ENCODE assay signal across 1 cellular context in the genomic region with DNA sequence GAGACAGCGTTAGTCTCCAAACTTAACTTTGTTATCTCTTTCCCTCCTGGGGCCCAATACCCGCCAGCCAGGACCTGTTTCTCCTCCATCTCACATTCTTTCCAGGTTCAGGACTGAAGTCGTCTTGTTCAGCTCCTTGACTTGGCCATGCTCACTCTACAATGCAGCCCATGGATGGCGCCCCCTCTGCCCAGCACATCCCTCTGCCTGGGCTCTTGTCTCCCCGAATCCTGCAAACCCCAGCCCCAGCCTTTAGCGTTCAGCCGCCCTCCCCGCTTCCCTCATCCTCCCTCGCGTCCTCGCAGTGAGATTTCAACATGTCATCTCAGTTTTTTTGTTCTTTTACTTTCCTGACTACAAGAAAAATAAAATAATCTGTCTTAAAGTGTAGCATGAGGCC.
TF ChIP-seq lines count a peak whose summit lies in the region.

No MANE protein-coding gene starts in this region.

TF ChIP-seq in SK-N-SH, 30 proteins besides CTCF, POLR2A, EP300 and RAD21:
- TF ChIP-seq ELF1 (IDR thresholded peaks at IDR 0.05) (no peak), FOSL2 (IDR thresholded peaks at IDR 0.05; ENCODE audit: borderline replicate concordance, low read depth) (no peak), GABPA (IDR thresholded peaks at IDR 0.05; ENCODE audit: low read depth) (no peak), NRF1 (IDR thresholded peaks at IDR 0.05; ENCODE audit: low read depth, low read length) (no peak), TCF12 (IDR thresholded peaks at IDR 0.05) (no peak), RFX5 (IDR thresholded peaks at IDR 0.05; ENCODE audit: low read length) (no peak), SIN3A (IDR thresholded peaks at IDR 0.05; ENCODE audit: borderline replicate concordance, low read depth, low read length) (no peak), NFIC (IDR thresholded peaks at IDR 0.05; ENCODE audit: borderline replicate concordance) (no peak), MEF2A (IDR thresholded peaks at IDR 0.05; ENCODE audit: borderline replicate concordance, low read depth) (no peak), YY1 (IDR thresholded peaks at IDR 0.05; ENCODE audit: low read depth) (no peak), POLR2AphosphoS5 (IDR thresholded peaks at IDR 0.05; ENCODE audit: low read depth, low read length) (no peak), FOXJ3 (CRISPR knock-in tag; IDR thresholded peaks at IDR 0.05) (no peak), FOXM1 (IDR thresholded peaks at IDR 0.05; ENCODE audit: low read depth) (no peak), RCOR1 (IDR thresholded peaks at IDR 0.05; ENCODE audit: low read length) (no peak)
- TF ChIP-seq, protein P1, sequence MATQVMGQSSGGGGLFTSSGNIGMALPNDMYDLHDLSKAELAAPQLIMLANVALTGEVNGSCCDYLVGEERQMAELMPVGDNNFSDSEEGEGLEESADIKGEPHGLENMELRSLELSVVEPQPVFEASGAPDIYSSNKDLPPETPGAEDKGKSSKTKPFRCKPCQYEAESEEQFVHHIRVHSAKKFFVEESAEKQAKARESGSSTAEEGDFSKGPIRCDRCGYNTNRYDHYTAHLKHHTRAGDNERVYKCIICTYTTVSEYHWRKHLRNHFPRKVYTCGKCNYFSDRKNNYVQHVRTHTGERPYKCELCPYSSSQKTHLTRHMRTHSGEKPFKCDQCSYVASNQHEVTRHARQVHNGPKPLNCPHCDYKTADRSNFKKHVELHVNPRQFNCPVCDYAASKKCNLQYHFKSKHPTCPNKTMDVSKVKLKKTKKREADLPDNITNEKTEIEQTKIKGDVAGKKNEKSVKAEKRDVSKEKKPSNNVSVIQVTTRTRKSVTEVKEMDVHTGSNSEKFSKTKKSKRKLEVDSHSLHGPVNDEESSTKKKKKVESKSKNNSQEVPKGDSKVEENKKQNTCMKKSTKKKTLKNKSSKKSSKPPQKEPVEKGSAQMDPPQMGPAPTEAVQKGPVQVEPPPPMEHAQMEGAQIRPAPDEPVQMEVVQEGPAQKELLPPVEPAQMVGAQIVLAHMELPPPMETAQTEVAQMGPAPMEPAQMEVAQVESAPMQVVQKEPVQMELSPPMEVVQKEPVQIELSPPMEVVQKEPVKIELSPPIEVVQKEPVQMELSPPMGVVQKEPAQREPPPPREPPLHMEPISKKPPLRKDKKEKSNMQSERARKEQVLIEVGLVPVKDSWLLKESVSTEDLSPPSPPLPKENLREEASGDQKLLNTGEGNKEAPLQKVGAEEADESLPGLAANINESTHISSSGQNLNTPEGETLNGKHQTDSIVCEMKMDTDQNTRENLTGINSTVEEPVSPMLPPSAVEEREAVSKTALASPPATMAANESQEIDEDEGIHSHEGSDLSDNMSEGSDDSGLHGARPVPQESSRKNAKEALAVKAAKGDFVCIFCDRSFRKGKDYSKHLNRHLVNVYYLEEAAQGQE (IDR thresholded peaks at IDR 0.05; ENCODE audit: low read depth, low read length), result no peak
- TF ChIP-seq, protein P2, sequence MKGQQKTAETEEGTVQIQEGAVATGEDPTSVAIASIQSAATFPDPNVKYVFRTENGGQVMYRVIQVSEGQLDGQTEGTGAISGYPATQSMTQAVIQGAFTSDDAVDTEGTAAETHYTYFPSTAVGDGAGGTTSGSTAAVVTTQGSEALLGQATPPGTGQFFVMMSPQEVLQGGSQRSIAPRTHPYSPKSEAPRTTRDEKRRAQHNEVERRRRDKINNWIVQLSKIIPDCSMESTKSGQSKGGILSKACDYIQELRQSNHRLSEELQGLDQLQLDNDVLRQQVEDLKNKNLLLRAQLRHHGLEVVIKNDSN (IDR thresholded peaks at IDR 0.05; ENCODE audit: borderline replicate concordance, low read depth), result no peak
- TF ChIP-seq, protein P3, sequence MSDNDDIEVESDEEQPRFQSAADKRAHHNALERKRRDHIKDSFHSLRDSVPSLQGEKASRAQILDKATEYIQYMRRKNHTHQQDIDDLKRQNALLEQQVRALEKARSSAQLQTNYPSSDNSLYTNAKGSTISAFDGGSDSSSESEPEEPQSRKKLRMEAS (IDR thresholded peaks at IDR 0.05; ENCODE audit: low read depth), result no peak
